19 cellular contexts compared by ENCODE assay signal in genomic region chr10:120436431-120437142, GRCh38. TPM values are rescaled to one million over a fixed set of nuclear protein-coding genes. Genes with fewer than 3 reads are reported as not detected.
DNase-seq lines count a peak whose midpoint lies in the region; ATAC-seq, FAIRE-seq and TF ChIP-seq lines count a peak whose summit lies in the region.
"Had no signal": no experiment of that assay in that cellular context is flagged by ENCODE, and none has a peak within 500 bp of the region (broad histone marks: within the 10 kb centered on the region; RNA-seq: fewer than 3 reads in every experiment).

No MANE protein-coding gene starts in this region.

- no peak overlapping the region for H3K27ac Mint-ChIP-seq in WTC11
- H3K27ac Mint-ChIP-seq: activated naive CD4-positive, alpha-beta T cell treated with anti-CD3 and anti-CD28 coated beads, Interleukin-2, amount 50 U/mL, for 72 hours; brain; stimulated activated effector memory CD8-positive, alpha-beta T cell treated with anti-CD3 and anti-CD28 coated beads, Interleukin-12 subunit alpha, Interleukin-12 subunit beta, amount 100 ng/mL, for 72 hours had no signal

- H3K4me1 ChIP-seq in pancreas = no peaks in the 10 kb centered on the region
- H3K4me1 ChIP-seq in tibial artery = no peaks in the 10 kb centered on the region
- H3K4me1 ChIP-seq: thyroid gland had no signal

- intact Hi-C loops in pancreas (cut with DNase I) (no loop called here), tibial artery (cut with DNase I; ENCODE audit: low total_unique reads) (no loop called here)

- FAIRE-seq in pancreas (lab: Jason Lieb, UNC) = no peak
- FAIRE-seq: kidney had no signal

- POLR2A ChIA-PET in WTC11 (lab: Charles Lee) = no interaction called here

- DNase-seq in EL (peak; percentile 63), NB4 (ENCODE audit: low read depth) (peak; percentile 8), WTC11 (ENCODE audit: low spot score) (no peak), midbrain (lab: John Stamatoyannopoulos, UW) (peak; percentile 10), pancreas (no peak), tibial artery (no peak), GOT3 (lab: John Stamatoyannopoulos, UW) (no peak), COLO829 (ENCODE audit: low spot score) (no peak)
- DNase-seq: activated CD4-positive, alpha-beta T cell treated with anti-CD3 and anti-CD28 coated beads, Interleukin-2, amount 50 U/mL, for 48 hours; activated T-cell treated with anti-CD3 and anti-CD28 coated beads, Interleukin-2, amount 50 U/mL, for 1 hour; C1 segment of cervical spinal cord; kidney; NCI-H187; thyroid gland had no signal

- no peaks in the 10 kb centered on the region for H3K36me3 Mint-ChIP-seq in WTC11
- H3K36me3 Mint-ChIP-seq: activated naive CD4-positive, alpha-beta T cell treated with anti-CD3 and anti-CD28 coated beads, Interleukin-2, amount 50 U/mL, for 72 hours; brain; stimulated activated effector memory CD8-positive, alpha-beta T cell treated with anti-CD3 and anti-CD28 coated beads, Interleukin-12 subunit alpha, Interleukin-12 subunit beta, amount 100 ng/mL, for 72 hours had no signal

- no peak overlapping the region for H3K27ac ChIP-seq in pancreas
- H3K27ac ChIP-seq in tibial artery = no peak overlapping the region
- H3K27ac ChIP-seq: thyroid gland had no signal

- H3K27me3 ChIP-seq in pancreas = no peaks in the 10 kb centered on the region
- peaks cover 0 to 9% of the 10 kb centered on the region in 2 donors for H3K27me3 ChIP-seq in tibial artery
- H3K27me3 ChIP-seq: thyroid gland had no signal

- H3K27me3 Mint-ChIP-seq in WTC11 (ENCODE audit: low read depth) = no peaks in the 10 kb centered on the region

- H3K9me3 Mint-ChIP-seq in WTC11 = peaks cover 7% of the 10 kb centered on the region
- H3K9me3 Mint-ChIP-seq: stimulated activated effector memory CD8-positive, alpha-beta T cell treated with anti-CD3 and anti-CD28 coated beads, Interleukin-12 subunit alpha, Interleukin-12 subunit beta, amount 100 ng/mL, for 72 hours had no signal

- ATAC-seq in WTC11 (no peak), pancreas (no peak)
- ATAC-seq: activated naive CD4-positive, alpha-beta T cell treated with anti-CD3 and anti-CD28 coated beads, Interleukin-2, amount 50 U/mL, for 72 hours; stimulated activated effector memory CD8-positive, alpha-beta T cell treated with anti-CD3 and anti-CD28 coated beads, Interleukin-12 subunit alpha, Interleukin-12 subunit beta, amount 100 ng/mL, for 72 hours had no signal

- TF ChIP-seq CTCF in NB4 (IDR thresholded peaks at IDR 0.05; ENCODE audit: low read depth, low read length) (no peak), WTC11 (IDR thresholded peaks at IDR 0.05) (no peak), pancreas (IDR thresholded peaks at IDR 0.05) (no peak), tibial artery (IDR thresholded peaks at IDR 0.05) (no peak)

- no peak overlapping the region for H3K4me3 Mint-ChIP-seq in WTC11
- H3K4me3 Mint-ChIP-seq: brain; stimulated activated effector memory CD8-positive, alpha-beta T cell treated with anti-CD3 and anti-CD28 coated beads, Interleukin-12 subunit alpha, Interleukin-12 subunit beta, amount 100 ng/mL, for 72 hours had no signal

- TF ChIP-seq POLR2A in NB4 (IDR thresholded peaks at IDR 0.05; ENCODE audit: extremely low read depth, insufficient read length) = no peak

- H3K4me3 ChIP-seq in NB4 (ENCODE audit: low read depth, low read length) (no peak overlapping the region), pancreas (no peak overlapping the region), tibial artery (no peak overlapping the region)
- H3K4me3 ChIP-seq: smooth muscle cell, thyroid gland had no signal

- H3K4me1 Mint-ChIP-seq in WTC11 = no peaks in the 10 kb centered on the region
- H3K4me1 Mint-ChIP-seq: stimulated activated effector memory CD8-positive, alpha-beta T cell treated with anti-CD3 and anti-CD28 coated beads, Interleukin-12 subunit alpha, Interleukin-12 subunit beta, amount 100 ng/mL, for 72 hours had no signal

- CTCF ChIA-PET in WTC11 (lab: Charles Lee) = interaction anchor here (1.0 kb wide), 1 partner anchor 142 kb away, joined by 3 read pairs; no protein-coding TSS in a partner anchor

- no peaks in the 10 kb centered on the region for H3K9me3 ChIP-seq in pancreas
- no peaks in the 10 kb centered on the region for H3K9me3 ChIP-seq in tibial artery
- H3K9me3 ChIP-seq: thyroid gland had no signal

- 67 to 74% methylated on average over 7 of the region's 7 CpGs for WGBS in pancreas, 2 donors

- H3K36me3 ChIP-seq in pancreas = no peaks in the 10 kb centered on the region
- H3K36me3 ChIP-seq in tibial artery = no peaks in the 10 kb centered on the region
- H3K36me3 ChIP-seq: thyroid gland had no signal

TF ChIP-seq in WTC11, 78 proteins besides CTCF, POLR2A, EP300 and RAD21 (continues in another document):
- TF ChIP-seq, protein P1, sequence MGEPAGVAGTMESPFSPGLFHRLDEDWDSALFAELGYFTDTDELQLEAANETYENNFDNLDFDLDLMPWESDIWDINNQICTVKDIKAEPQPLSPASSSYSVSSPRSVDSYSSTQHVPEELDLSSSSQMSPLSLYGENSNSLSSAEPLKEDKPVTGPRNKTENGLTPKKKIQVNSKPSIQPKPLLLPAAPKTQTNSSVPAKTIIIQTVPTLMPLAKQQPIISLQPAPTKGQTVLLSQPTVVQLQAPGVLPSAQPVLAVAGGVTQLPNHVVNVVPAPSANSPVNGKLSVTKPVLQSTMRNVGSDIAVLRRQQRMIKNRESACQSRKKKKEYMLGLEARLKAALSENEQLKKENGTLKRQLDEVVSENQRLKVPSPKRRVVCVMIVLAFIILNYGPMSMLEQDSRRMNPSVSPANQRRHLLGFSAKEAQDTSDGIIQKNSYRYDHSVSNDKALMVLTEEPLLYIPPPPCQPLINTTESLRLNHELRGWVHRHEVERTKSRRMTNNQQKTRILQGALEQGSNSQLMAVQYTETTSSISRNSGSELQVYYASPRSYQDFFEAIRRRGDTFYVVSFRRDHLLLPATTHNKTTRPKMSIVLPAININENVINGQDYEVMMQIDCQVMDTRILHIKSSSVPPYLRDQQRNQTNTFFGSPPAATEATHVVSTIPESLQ (CRISPR knock-in tag; IDR thresholded peaks at IDR 0.05) = no peak
- TF ChIP-seq E2F5 (CRISPR knock-in tag; IDR thresholded peaks at IDR 0.05) (no peak), USF1 (CRISPR knock-in tag; IDR thresholded peaks at IDR 0.05) (peak; percentile 48; the same call in 1 of the 2 replicates), ZNF138 (CRISPR knock-in tag; conservative IDR thresholded peaks at IDR 0.05) (no peak), USF2 (CRISPR knock-in tag; IDR thresholded peaks at IDR 0.05) (peak; percentile 55), IRF1 (CRISPR knock-in tag; IDR thresholded peaks at IDR 0.05) (no peak), ZNF512 (CRISPR knock-in tag; IDR thresholded peaks at IDR 0.05; ENCODE audit: borderline replicate concordance) (no peak), SOX15 (CRISPR knock-in tag; IDR thresholded peaks at IDR 0.05) (no peak)

RNA-seq across cellular contexts. Expression of gene PLPP4, which starts 20.4 kb away (rescaled TPM):
- 0.15 TPM in 1 of 3 replicates, not detected in the others for total RNA-seq in WTC11 (2021)
- 1 to 10 TPM in 1 of 6 donors, under 1 TPM in 1, not detected in 4; 0.08 to 1.7 TPM for total RNA-seq in pancreas
- polyA plus RNA-seq in pancreas = under 1 TPM in 1 of 2 donors, not detected in 1; 0.07 TPM
- total RNA-seq: activated naive CD4-positive, alpha-beta T cell treated with anti-CD3 and anti-CD28 coated beads, Interleukin-2, amount 50 U/mL, for 72 hours; NCI-H460 had no signal

Comparison
In these comparisons a context has a peak if more than half of its experiments do, and no peak if none do; other contexts are left out.
1. DNase-seq: peak in EL (single experiment), NB4 (single experiment) and midbrain (single experiment); none in WTC11 (single experiment), pancreas (0 of 6), tibial artery (0 of 2), GOT3 (single experiment) and COLO829 (single experiment).